In the genomic region with DNA sequence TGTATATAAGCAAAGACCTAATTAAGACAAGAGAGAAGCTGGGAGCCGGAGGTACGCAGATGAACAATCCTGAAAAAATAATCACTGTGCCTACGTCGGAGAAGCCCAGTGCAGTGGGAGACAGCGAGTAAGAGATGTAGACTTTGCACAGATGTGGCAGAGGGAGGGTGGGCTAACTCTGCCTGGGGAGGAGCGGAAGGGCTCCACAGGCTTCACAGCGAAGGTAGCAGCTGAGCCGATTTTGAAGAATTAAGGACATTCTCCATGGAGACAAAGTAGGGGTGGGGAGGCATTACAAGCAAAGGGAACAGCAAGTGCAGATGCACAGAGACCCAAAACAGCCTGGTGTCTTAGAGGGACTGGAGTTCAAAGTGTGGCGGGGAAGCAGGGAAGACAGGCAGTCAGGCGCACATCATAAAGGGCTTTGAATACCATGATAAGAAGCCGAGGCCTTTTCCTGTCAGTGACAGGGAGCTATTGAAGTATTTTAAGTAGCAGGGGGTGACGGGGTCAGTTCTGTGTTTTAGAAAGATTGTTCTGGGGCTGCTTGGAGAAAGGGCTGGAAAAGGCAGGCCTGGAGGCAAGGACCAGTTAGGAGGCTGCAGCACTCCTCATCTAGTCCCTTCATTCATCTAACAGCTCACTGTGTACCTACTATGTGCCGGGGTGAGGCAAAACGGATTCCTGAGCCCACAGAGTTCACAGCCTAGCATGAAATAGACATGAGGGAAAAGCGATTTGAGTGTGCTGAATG, we compare ENCODE assay signal across 15 cellular contexts.
"Had no signal": no experiment of that assay in that cellular context is flagged by ENCODE, and none has a peak within 500 bp of the region (broad histone marks: within the 10 kb centered on the region; RNA-seq: fewer than 3 reads in every experiment).

No MANE protein-coding gene starts in this region.

- H3K27me3 Mint-ChIP-seq: activated CD8-positive, alpha-beta memory T cell treated with anti-CD3 and anti-CD28 coated beads, Interleukin-2, amount 10 ng/mL, durations not matched to agents 7 days and 5 days had no signal

- H3K36me3 Mint-ChIP-seq: activated CD8-positive, alpha-beta memory T cell treated with anti-CD3 and anti-CD28 coated beads, Interleukin-2, amount 10 ng/mL, durations not matched to agents 7 days and 5 days; activated naive CD8-positive, alpha-beta T cell; stimulated activated effector memory CD8-positive, alpha-beta T cell treated with anti-CD3 and anti-CD28 coated beads, Interleukin-12 subunit alpha, Interleukin-12 subunit beta, amount 100 ng/mL, for 72 hours had no signal

- DNase-seq: activated CD4-positive, alpha-beta T cell treated with anti-CD3 and anti-CD28 coated beads, Interleukin-2, amount 50 U/mL, for 4 hours; activated CD4-positive, CD25-positive, alpha-beta regulatory T cell treated with anti-CD3 and anti-CD28 coated beads, Interleukin-2, amount 50 U/mL, for 72 hours; activated CD8-positive, alpha-beta memory T cell treated with anti-CD3 and anti-CD28 coated beads, Interleukin-2, amount 10 ng/mL, durations not matched to agents 7 days and 5 days; activated effector memory CD4-positive, alpha-beta T cell treated with Interleukin-2 at 50 U/mL for 16 hours; activated T-cell treated with anti-CD3 and anti-CD28 coated beads, Interleukin-2, amount 50 U/mL, for 24 hours; gastrocnemius medialis; heart right ventricle; pancreas; T-helper 17 cell had no signal

- H3K27ac Mint-ChIP-seq: activated CD8-positive, alpha-beta memory T cell treated with anti-CD3 and anti-CD28 coated beads, Interleukin-2, amount 10 ng/mL, durations not matched to agents 7 days and 5 days; activated naive CD8-positive, alpha-beta T cell; activated T-cell treated with anti-CD3 and anti-CD28 coated beads, Interleukin-2, amount 50 U/mL, for 24 hours; stimulated activated effector memory CD8-positive, alpha-beta T cell treated with anti-CD3 and anti-CD28 coated beads, Interleukin-12 subunit alpha, Interleukin-12 subunit beta, amount 100 ng/mL, for 72 hours; T-helper 17 cell had no signal

- H3K4me1 ChIP-seq: breast epithelium, gastrocnemius medialis, pancreas had no signal

- H3K36me3 ChIP-seq: breast epithelium, gastrocnemius medialis, heart right ventricle, pancreas, tibial nerve, vagina had no signal

- H3K9me3 ChIP-seq: breast epithelium, gastrocnemius medialis, heart right ventricle, pancreas, tibial nerve, vagina had no signal

- H3K9me3 Mint-ChIP-seq: activated T-cell treated with anti-CD3 and anti-CD28 coated beads, Interleukin-2, amount 50 U/mL, for 24 hours; neural crest cell; stimulated activated effector memory CD8-positive, alpha-beta T cell treated with anti-CD3 and anti-CD28 coated beads, Interleukin-12 subunit alpha, Interleukin-12 subunit beta, amount 100 ng/mL, for 72 hours had no signal

- H3K4me3 ChIP-seq: breast epithelium, gastrocnemius medialis, heart right ventricle, pancreas, tibial nerve, vagina had no signal

- H3K4me3 Mint-ChIP-seq: activated CD8-positive, alpha-beta memory T cell treated with anti-CD3 and anti-CD28 coated beads, Interleukin-2, amount 10 ng/mL, durations not matched to agents 7 days and 5 days; activated naive CD8-positive, alpha-beta T cell; activated T-cell treated with anti-CD3 and anti-CD28 coated beads, Interleukin-2, amount 50 U/mL, for 24 hours; neural crest cell; stimulated activated effector memory CD8-positive, alpha-beta T cell treated with anti-CD3 and anti-CD28 coated beads, Interleukin-12 subunit alpha, Interleukin-12 subunit beta, amount 100 ng/mL, for 72 hours; T-helper 17 cell had no signal

- H3K27me3 ChIP-seq: breast epithelium, gastrocnemius medialis, pancreas, vagina had no signal

- H3K27ac ChIP-seq: breast epithelium, gastrocnemius medialis, heart right ventricle, pancreas, tibial nerve, vagina had no signal
